12 cellular contexts compared by ENCODE assay signal in the genomic region with DNA sequence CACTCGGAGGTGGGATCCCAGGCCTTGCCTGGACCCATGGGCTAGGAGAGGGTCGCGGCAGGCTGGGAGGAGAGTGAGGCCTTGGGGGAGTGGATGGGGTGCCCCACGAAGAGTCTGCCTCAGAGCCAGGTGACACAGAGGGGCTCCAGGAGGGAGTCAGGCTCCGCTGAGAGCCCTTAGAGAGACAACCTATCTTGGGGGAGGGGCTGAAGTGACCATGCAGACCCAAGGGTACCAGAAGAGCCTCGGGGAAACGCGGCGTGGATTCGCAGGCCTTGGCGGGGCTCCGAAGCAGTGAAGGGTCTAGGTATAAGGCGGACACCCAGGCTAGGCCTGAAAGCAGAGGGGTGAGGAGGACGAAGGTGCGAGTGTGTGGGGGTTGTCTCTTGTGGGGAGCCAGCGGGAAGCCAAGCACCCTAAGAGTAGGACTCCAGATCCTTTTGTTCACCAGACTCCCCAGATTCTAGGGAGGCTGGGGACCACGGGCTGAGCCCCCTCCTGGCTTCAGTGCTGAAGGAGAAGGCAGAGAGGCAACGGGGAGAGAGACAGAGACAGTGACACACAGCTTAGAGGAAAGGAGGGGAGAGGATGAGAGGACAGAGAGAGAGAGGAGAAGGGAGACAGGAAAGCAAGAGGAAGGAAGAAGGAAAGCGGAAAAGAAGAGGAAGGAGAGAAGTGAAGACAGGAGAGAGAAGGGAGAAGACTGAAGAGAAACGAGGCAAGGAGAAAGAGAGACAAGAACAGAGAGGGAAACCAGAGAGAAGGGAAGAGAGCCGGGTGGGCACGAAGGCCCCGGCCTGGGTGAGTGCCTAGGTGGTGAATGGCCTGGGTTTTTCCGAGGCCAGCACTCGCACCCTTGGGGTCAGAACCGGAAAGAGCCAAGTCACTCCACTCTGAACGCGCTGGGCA. TPM values are rescaled to one million over a fixed set of nuclear protein-coding genes. Genes with fewer than 3 reads are reported as not detected.
DNase-seq lines count a peak whose midpoint lies in the region; ATAC-seq and TF ChIP-seq lines count a peak whose summit lies in the region.
"Had no signal": no experiment of that assay in that cellular context is flagged by ENCODE, and none has a peak within 500 bp of the region (broad histone marks: within the 10 kb centered on the region; RNA-seq: fewer than 3 reads in every experiment).

No MANE protein-coding gene starts in this region.

- peaks cover 80% of the 10 kb centered on the region for H3K27me3 Mint-ChIP-seq in activated CD4-positive, alpha-beta T cell treated with anti-CD3 and anti-CD28 coated beads for 36 hours
- H3K27me3 Mint-ChIP-seq in WTC11 (ENCODE audit: low read depth), result peaks cover 98% of the 10 kb centered on the region

- no peaks in the 10 kb centered on the region for H3K36me3 ChIP-seq in iPS-15b (ENCODE audit: control insufficient read depth, insufficient read depth, low read length)
- H3K36me3 ChIP-seq in adrenal gland (replicated peaks in 1 of 2), result no peaks in the 10 kb centered on the region

- POLR2A ChIA-PET in activated CD4-positive, alpha-beta T cell treated with anti-CD3 and anti-CD28 coated beads for 36 hours (lab: Charles Lee), result no interaction called here
- POLR2A ChIA-PET in WTC11 (lab: Charles Lee), result interaction anchor here (0.5 kb wide), 1 partner anchor 27 kb away, joined by 3 read pairs; no protein-coding TSS in a partner anchor

- H3K4me1 ChIP-seq in iPS-15b (ENCODE audit: control insufficient read depth, insufficient read depth, low read length) (no peaks in the 10 kb centered on the region), adrenal gland (replicated peaks in 1 of 2) (peaks cover 7 to 19% of the 10 kb centered on the region in 2 donors)

- DNase-seq in activated CD4-positive, alpha-beta T cell treated with anti-CD3 and anti-CD28 coated beads for 36 hours, result no peak
- no peak for DNase-seq in activated CD4-positive, alpha-beta T cell treated with anti-CD3 and anti-CD28 coated beads, Interleukin-2, amount 50 U/mL, for 48 hours
- no peak for DNase-seq in WTC11 (ENCODE audit: low spot score)
- DNase-seq in stimulated activated effector memory CD8-positive, alpha-beta T cell treated with anti-CD3 and anti-CD28 coated beads, Interleukin-12 subunit alpha, Interleukin-12 subunit beta, amount 100 ng/mL, for 72 hours (ENCODE audit: low spot score in 2 of 2), result no peak
- DNase-seq in adrenal gland, result no peak
- no peak for DNase-seq in ureter (ENCODE audit: low spot score)
- DNase-seq: NCI-H446 treated with DMSO at 0.1 percent for 48 hours, T1000 had no signal

- no peak for TF ChIP-seq POLR2A in adrenal gland (IDR thresholded peaks at IDR 0.05)

- no peaks in the 10 kb centered on the region for H3K9me3 Mint-ChIP-seq in activated CD4-positive, alpha-beta T cell treated with anti-CD3 and anti-CD28 coated beads for 36 hours (ENCODE audit: low read depth)
- H3K9me3 Mint-ChIP-seq in WTC11, result no peaks in the 10 kb centered on the region
- no peaks in the 10 kb centered on the region for H3K9me3 Mint-ChIP-seq in stimulated activated effector memory CD8-positive, alpha-beta T cell treated with anti-CD3 and anti-CD28 coated beads, Interleukin-12 subunit alpha, Interleukin-12 subunit beta, amount 100 ng/mL, for 72 hours

- H3K4me3 ChIP-seq in iPS-15b (ENCODE audit: low read depth, low read length) (peak overlapping the region; percentile 30), adrenal gland (peak overlapping the region in 1 of 4 donors; percentile 4)

- H3K27ac Mint-ChIP-seq in activated CD4-positive, alpha-beta T cell treated with anti-CD3 and anti-CD28 coated beads for 36 hours, result no peak overlapping the region
- H3K27ac Mint-ChIP-seq in WTC11, result no peak overlapping the region
- H3K27ac Mint-ChIP-seq in stimulated activated effector memory CD8-positive, alpha-beta T cell treated with anti-CD3 and anti-CD28 coated beads, Interleukin-12 subunit alpha, Interleukin-12 subunit beta, amount 100 ng/mL, for 72 hours, result no peak overlapping the region

- H3K4me1 Mint-ChIP-seq in activated CD4-positive, alpha-beta T cell treated with anti-CD3 and anti-CD28 coated beads for 36 hours, result peaks cover 23% of the 10 kb centered on the region
- H3K4me1 Mint-ChIP-seq in WTC11, result peaks cover 41% of the 10 kb centered on the region
- H3K4me1 Mint-ChIP-seq in stimulated activated effector memory CD8-positive, alpha-beta T cell treated with anti-CD3 and anti-CD28 coated beads, Interleukin-12 subunit alpha, Interleukin-12 subunit beta, amount 100 ng/mL, for 72 hours, result peaks cover 38% of the 10 kb centered on the region

- H3K9ac ChIP-seq in iPS-15b (ENCODE audit: low read depth, low read length), result no peak overlapping the region

- H3K27ac ChIP-seq in adrenal gland, result no peak overlapping the region

- CTCF ChIA-PET in activated CD4-positive, alpha-beta T cell treated with anti-CD3 and anti-CD28 coated beads for 36 hours (lab: Charles Lee), result interaction anchor here (0.8 kb wide), 1 partner anchor 37 kb away, joined by 3 read pairs; no protein-coding TSS in a partner anchor
- CTCF ChIA-PET in WTC11 (lab: Charles Lee), result interaction anchor here (1.0 to 2.4 kb wide), 3 partner anchors 9 to 69 kb away, joined by 3 to 14 read pairs (median 5); no protein-coding TSS in a partner anchor

- ATAC-seq in activated CD4-positive, alpha-beta T cell treated with anti-CD3 and anti-CD28 coated beads for 36 hours, result no peak
- no peak; the same call in 1 of the 2 replicates for ATAC-seq in WTC11
- no peak for ATAC-seq in stimulated activated effector memory CD8-positive, alpha-beta T cell treated with anti-CD3 and anti-CD28 coated beads, Interleukin-12 subunit alpha, Interleukin-12 subunit beta, amount 100 ng/mL, for 72 hours
- ATAC-seq in GM18873 (IDR thresholded peaks at IDR 0.05; ENCODE audit: low FRiP score, unreplicated experiment), result no peak

- H3K9me3 ChIP-seq in iPS-15b (ENCODE audit: control insufficient read depth, insufficient read depth, low read length) (no peaks in the 10 kb centered on the region), adrenal gland (replicated peaks in 1 of 3) (no peaks in the 10 kb centered on the region)

- H3K36me3 Mint-ChIP-seq in activated CD4-positive, alpha-beta T cell treated with anti-CD3 and anti-CD28 coated beads for 36 hours (ENCODE audit: low read depth), result no peaks in the 10 kb centered on the region
- no peaks in the 10 kb centered on the region for H3K36me3 Mint-ChIP-seq in WTC11
- peaks cover 15% of the 10 kb centered on the region for H3K36me3 Mint-ChIP-seq in stimulated activated effector memory CD8-positive, alpha-beta T cell treated with anti-CD3 and anti-CD28 coated beads, Interleukin-12 subunit alpha, Interleukin-12 subunit beta, amount 100 ng/mL, for 72 hours

- intact Hi-C loops in activated CD4-positive, alpha-beta T cell treated with anti-CD3 and anti-CD28 coated beads for 36 hours (cut with DNase I, micrococcal nuclease), result loop anchor here in 1 of 2 experiments (2.0 kb wide), 1 partner anchor 17 kb away; a partner anchor contains a TSS
- intact Hi-C loops in adrenal gland (cut with DNase I), result no loop called here

- TF ChIP-seq CTCF in WTC11 (IDR thresholded peaks at IDR 0.05), result no peak
- TF ChIP-seq CTCF in adrenal gland (IDR thresholded peaks at IDR 0.05), result no peak

- H3K4me3 Mint-ChIP-seq in activated CD4-positive, alpha-beta T cell treated with anti-CD3 and anti-CD28 coated beads for 36 hours, result peak overlapping the region; percentile 29
- peak overlapping the region; percentile 61 for H3K4me3 Mint-ChIP-seq in WTC11
- peak overlapping the region; percentile 44 for H3K4me3 Mint-ChIP-seq in stimulated activated effector memory CD8-positive, alpha-beta T cell treated with anti-CD3 and anti-CD28 coated beads, Interleukin-12 subunit alpha, Interleukin-12 subunit beta, amount 100 ng/mL, for 72 hours

- H3K27me3 ChIP-seq in iPS-15b (ENCODE audit: control insufficient read depth, insufficient read depth, low read length), result peaks cover 94% of the 10 kb centered on the region
- H3K27me3 ChIP-seq in adrenal gland, result peaks cover 96% of the 10 kb centered on the region

- 26 to 38% (median 36%) methylated on average over 25 to 28 of the region's 28 CpGs for WGBS in adrenal gland, 4 donors

TF ChIP-seq in WTC11, 78 proteins besides CTCF, POLR2A, EP300 and RAD21 (continues in another document):
- TF ChIP-seq CBFB (CRISPR knock-in tag; IDR thresholded peaks at IDR 0.05; ENCODE audit: low read depth), result no peak

RNA-seq across cellular contexts. Expression of a gene that starts 1.1 kb away (rescaled TPM):
- not detected for total RNA-seq in activated CD4-positive, alpha-beta T cell treated with anti-CD3 and anti-CD28 coated beads for 36 hours
- total RNA-seq in WTC11 (2021), result not detected in 3 replicates
- total RNA-seq in adrenal gland, result not detected
- polyA plus RNA-seq in adrenal gland, result not detected
- total RNA-seq in ureter, result 1.2 TPM
- total RNA-seq: lung microvascular endothelial cell had no signal

RNA-seq across cellular contexts. Expression of a gene that starts 6.4 kb away (rescaled TPM):
- total RNA-seq in activated CD4-positive, alpha-beta T cell treated with anti-CD3 and anti-CD28 coated beads for 36 hours, result not detected
- total RNA-seq in WTC11 (2021) (0.17 TPM in 1 of 3 replicates, not detected in the others), adrenal gland (not detected), ureter (not detected)
- not detected for polyA plus RNA-seq in adrenal gland
- total RNA-seq: lung microvascular endothelial cell had no signal
- polyA plus RNA-seq: adipose tissue had no signal

RNA-seq across cellular contexts. Expression of a gene that starts 10.6 kb away (rescaled TPM):
- not detected for total RNA-seq in activated CD4-positive, alpha-beta T cell treated with anti-CD3 and anti-CD28 coated beads for 36 hours
- total RNA-seq in WTC11 (2021) (not detected in 3 replicates), adrenal gland (under 1 TPM in 2 of 8 donors, not detected in 6; 0.14 to 0.23 TPM), ureter (4.4 TPM)
- polyA plus RNA-seq in adrenal gland, result under 1 TPM in 1 of 3 donors, not detected in 2; 0.11 TPM

RNA-seq across cellular contexts. Expression of a gene that starts 13.5 kb away (rescaled TPM):
- total RNA-seq in activated CD4-positive, alpha-beta T cell treated with anti-CD3 and anti-CD28 coated beads for 36 hours, result not detected
- not detected in 3 replicates for total RNA-seq in WTC11 (2021)
- not detected for total RNA-seq in adrenal gland
- not detected for polyA plus RNA-seq in adrenal gland
- total RNA-seq in ureter, result not detected
- total RNA-seq: lung microvascular endothelial cell had no signal

RNA-seq across cellular contexts. Expression of a gene that starts 16.5 kb away (rescaled TPM):
- total RNA-seq in activated CD4-positive, alpha-beta T cell treated with anti-CD3 and anti-CD28 coated beads for 36 hours, result not detected
- total RNA-seq in WTC11 (2021), result not detected in 3 replicates
- 10 to 100 TPM in 4 of 8 donors, 1 to 10 TPM in 4; 2.7 to 35.6 (median 10.1) TPM for total RNA-seq in adrenal gland
- polyA plus RNA-seq in adrenal gland, result 1 to 10 TPM; 2.5 to 7.6 (median 7.5) TPM
- 19.8 TPM for total RNA-seq in ureter
